19 cellular contexts compared by ENCODE assay signal in the genomic region with DNA sequence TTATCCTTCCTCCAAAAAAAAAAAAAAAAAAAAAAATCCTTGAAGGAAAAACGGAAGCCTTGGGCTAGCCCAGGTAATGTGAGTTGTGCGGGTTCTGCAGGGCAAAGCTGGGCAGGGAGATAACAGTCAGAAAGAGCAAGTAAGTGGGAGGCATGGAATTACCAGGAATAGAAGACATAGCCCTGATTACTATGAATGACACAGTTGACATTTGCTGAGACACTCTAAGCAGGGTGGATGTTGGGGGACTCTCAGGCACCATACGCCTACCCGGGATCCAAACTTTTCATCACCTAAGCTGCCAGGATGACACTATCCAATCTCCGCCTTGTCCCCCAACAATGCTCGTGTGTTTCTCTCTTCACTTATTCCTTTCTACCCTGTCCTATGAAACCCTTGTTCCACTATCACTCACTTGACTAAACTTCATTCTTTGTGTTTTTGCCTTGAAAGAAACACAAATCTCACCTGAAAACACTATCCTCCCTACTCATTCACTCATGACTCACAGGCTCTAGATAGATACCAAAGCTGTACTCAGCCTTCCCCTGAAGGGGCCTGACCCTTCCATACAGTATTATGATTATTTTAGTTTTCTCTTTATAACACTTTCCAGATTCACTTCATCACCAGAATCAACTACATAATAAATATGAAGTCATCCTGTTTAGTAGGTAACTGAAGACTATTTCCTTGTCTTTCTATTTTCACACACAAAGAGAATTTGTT.
"Had no signal": no experiment of that assay in that cellular context is flagged by ENCODE, and none has a peak within 500 bp of the region (broad histone marks: within the 10 kb centered on the region; RNA-seq: fewer than 3 reads in every experiment).

No MANE protein-coding gene starts in this region.

- H3K27me3 Mint-ChIP-seq: memory B cell; natural killer cell treated with Interleukin-12 subunit alpha and Interleukin-12 subunit beta and Interleukin-15 and Interleukin-18, amount 100 ng/mL, for 72 hours had no signal

- H3K9me3 Mint-ChIP-seq: central memory CD8-positive, alpha-beta T cell had no signal

- DNase-seq: activated CD4-positive, alpha-beta T cell treated with anti-CD3 and anti-CD28 coated beads, Interleukin-2, amount 50 U/mL, for 4 hours; anterior cingulate cortex; body of pancreas; effector memory CD4-positive, alpha-beta T cell; glutamatergic neuron; hypothalamus; nucleus accumbens; SIG-M5; SK-N-SH; small intestine; stimulated activated CD8-positive, alpha-beta memory T cell treated with anti-CD3 and anti-CD28 coated beads, Interleukin-4, amount 100 ng/mL, for 48 hours; stimulated activated naive CD4-positive, alpha-beta T cell; upper lobe of right lung had no signal

- H3K27me3 ChIP-seq: body of pancreas, upper lobe of right lung had no signal

- H3K27ac Mint-ChIP-seq: memory B cell; natural killer cell treated with Interleukin-12 subunit alpha and Interleukin-12 subunit beta and Interleukin-15 and Interleukin-18, amount 100 ng/mL, for 72 hours had no signal

- H3K4me1 Mint-ChIP-seq: central memory CD8-positive, alpha-beta T cell; memory B cell had no signal

- H3K27ac ChIP-seq: body of pancreas, parathyroid adenoma, upper lobe of right lung had no signal

- H3K36me3 ChIP-seq: upper lobe of right lung had no signal

- H3K79me2 ChIP-seq: parathyroid adenoma had no signal

- H3K4me3 ChIP-seq: body of pancreas, upper lobe of right lung had no signal

- ATAC-seq: body of pancreas; esophagus mucosa; natural killer cell treated with Interleukin-12 subunit alpha and Interleukin-12 subunit beta and Interleukin-15 and Interleukin-18, amount 100 ng/mL, for 72 hours; sciatic nerve; upper lobe of right lung had no signal

- H3K4me3 Mint-ChIP-seq: central memory CD8-positive, alpha-beta T cell; memory B cell; natural killer cell treated with Interleukin-12 subunit alpha and Interleukin-12 subunit beta and Interleukin-15 and Interleukin-18, amount 100 ng/mL, for 72 hours had no signal

- H3K4me1 ChIP-seq: body of pancreas, parathyroid adenoma, upper lobe of right lung had no signal

- H3K4me2 ChIP-seq: SK-N-SH had no signal

- H2AFZ ChIP-seq: parathyroid adenoma had no signal

- H3K36me3 Mint-ChIP-seq: memory B cell; natural killer cell treated with Interleukin-12 subunit alpha and Interleukin-12 subunit beta and Interleukin-15 and Interleukin-18, amount 100 ng/mL, for 72 hours had no signal

- H3K9ac ChIP-seq: parathyroid adenoma, SK-N-SH had no signal

- H3K9me3 ChIP-seq: body of pancreas, SK-N-SH, upper lobe of right lung had no signal
